26 cellular contexts compared by ENCODE assay signal in genomic region chr4:73832651-73833237, GRCh38. TPM values are rescaled to one million over a fixed set of nuclear protein-coding genes. Genes with fewer than 3 reads are reported as not detected.
DNase-seq lines count a peak whose midpoint lies in the region; ATAC-seq, FAIRE-seq and TF ChIP-seq lines count a peak whose summit lies in the region.
"Had no signal": no experiment of that assay in that cellular context is flagged by ENCODE, and none has a peak within 500 bp of the region (broad histone marks: within the 10 kb centered on the region; RNA-seq: fewer than 3 reads in every experiment).

No MANE protein-coding gene starts in this region.

- TF ChIP-seq CTCF in cardiac fibroblast (IDR thresholded peaks at IDR 0.05; ENCODE audit: low read depth, low read length) (no peak), HepG2 (CRISPR knock-in tag; IDR thresholded peaks at IDR 0.05) (no peak)

- no TSS peak for BruUV-seq in HepG2 (replicated peaks; lab: Mats Ljungman, UMichigan)

- H3K4me1 ChIP-seq in HepG2 (ENCODE audit: insufficient read depth, low read length) = peaks cover 8% of the 10 kb centered on the region; the same call in 1 of the 2 replicates
- H3K4me1 ChIP-seq: BE2C, HAP-1 had no signal

- no peak overlapping the region for H3K4me2 ChIP-seq in HepG2 (ENCODE audit: low read depth, low read length)

- no peak overlapping the region for H3K27ac ChIP-seq in HepG2 (ENCODE audit: extremely low read length, insufficient read depth, low read length)
- H3K27ac ChIP-seq: cardiac muscle cell, vagina had no signal

- peak; percentile 40; the same call in 2 of the 3 replicates for ATAC-seq in HepG2
- ATAC-seq in GM21526 (IDR thresholded peaks at IDR 0.05; ENCODE audit: low FRiP score, unreplicated experiment) = no peak
- ATAC-seq: effector memory CD8-positive, alpha-beta T cell; Panc1; stimulated activated naive CD8-positive, alpha-beta T cell treated with anti-CD3 and anti-CD28 coated beads, Interleukin-15, Interleukin-2, amounts not matched to agents 100 U/mL and 50 U/mL, for 24 hours had no signal

- peaks cover 0 to 5% of the 10 kb centered on the region in 2 experiments; a peak in 1 of 5 replicates for H3K27me3 ChIP-seq in HepG2 (ENCODE audit: control insufficient read depth in 1 of 2, insufficient read depth in 2 of 2, low read length in 2 of 2)
- H3K27me3 ChIP-seq: BE2C, vagina had no signal

- no peaks in the 10 kb centered on the region for H4K20me1 ChIP-seq in HepG2 (ENCODE audit: insufficient read depth, low read length)

- peak; percentile 38 for DNase-seq in EL
- DNase-seq in M059J (ENCODE audit: low read depth) = peak; percentile 80
- DNase-seq in cardiac fibroblast (ENCODE audit: low read depth in 2 of 2) = peak; percentile 48 to 56
- no peak for DNase-seq in HepG2 (ENCODE audit: low spot score)
- no peak for DNase-seq in putamen (ENCODE audit: low spot score)
- DNase-seq in activated T-cell treated with anti-CD3 and anti-CD28 coated beads, Interleukin-2, amount 50 U/mL, for 1 hour = no peak
- no peak for DNase-seq in HK-2 (ENCODE audit: unreplicated experiment)
- DNase-seq: activated CD4-positive, alpha-beta T cell treated with anti-CD3 and anti-CD28 coated beads for 1 hour; activated naive CD4-positive, alpha-beta T cell treated with anti-CD3 and anti-CD28 coated beads, Interleukin-2, amount 50 U/mL, for 16 hours; BE2C; DMS53; effector memory CD8-positive, alpha-beta T cell; glutamatergic neuron; islet precursor cell; Kasumi-1; midbrain; NCI-H1930; NCI-H524 treated with DMSO at 0.1 percent for 48 hours; occipital lobe; spleen; stimulated activated naive CD8-positive, alpha-beta T cell treated with anti-CD3 and anti-CD28 coated beads, Interleukin-15, Interleukin-2, amounts not matched to agents 100 U/mL and 50 U/mL, for 24 hours had no signal

- in situ Hi-C loops in HepG2 (cut with HindIII; ENCODE audit: extremely low pct_ligation_motif_present, low pct_unique_long_range_greater_than_20kb) = no loop called here

- intact Hi-C loops in HepG2 (cut with micrococcal nuclease; ENCODE audit: unreplicated experiment) = no loop called here

- H3K79me2 ChIP-seq in HepG2 (ENCODE audit: insufficient read depth, low read length) = no peaks in the 10 kb centered on the region

- CTCF ChIA-PET in HepG2 (lab: Yijun Ruan, JAX; ENCODE audit: low intra/inter-chr PET ratio, low total read pairs) = no interaction called here

- no peaks in the 10 kb centered on the region for H3K36me3 ChIP-seq in HepG2 (replicated peaks in 1 of 2; ENCODE audit: control insufficient read depth in 1 of 2, insufficient read depth in 2 of 2, low read length in 2 of 2)
- H3K36me3 ChIP-seq: BE2C, cardiac muscle cell, HAP-1, spleen, vagina had no signal

- TF ChIP-seq EP300 in HepG2 (IDR thresholded peaks at IDR 0.05; ENCODE audit: low read depth in 2 of 2, low read length in 2 of 2) = no peak
- no peak for TF ChIP-seq EP300 in HepG2 (CRISPR knock-in tag; IDR thresholded peaks at IDR 0.05; ENCODE audit: borderline replicate concordance)

- no peak overlapping the region for H3K9ac ChIP-seq in HepG2 (ENCODE audit: insufficient read depth, low read depth, low read length)

- POLR2A ChIA-PET in HepG2 (lab: Yijun Ruan, JAX) = no interaction called here

- TF ChIP-seq RAD21 in HepG2 (CRISPR knock-in tag; IDR thresholded peaks at IDR 0.05) = no peak

- H2AFZ ChIP-seq in HepG2 (ENCODE audit: low read length) = no peak overlapping the region

- FAIRE-seq in HepG2 (lab: Jason Lieb, UNC) = no peak

- H3K4me3 ChIP-seq in cardiac fibroblast (replicated peaks in 1 of 2; ENCODE audit: low read depth in 2 of 2, low read length in 2 of 2) = no peak overlapping the region
- no peak overlapping the region for H3K4me3 ChIP-seq in HepG2 (replicated peaks in 1 of 3; ENCODE audit: insufficient read depth in 1 of 3, low read depth in 2 of 3, low read length in 3 of 3)
- H3K4me3 ChIP-seq: cardiac muscle cell, HAP-1, spleen, vagina had no signal

- WGBS in HepG2 (ENCODE audit: low lambda C conversion rate) = 0% methylated on average over 1 of the region's 1 CpG

- no peak for TF ChIP-seq POLR2A in HepG2 (IDR thresholded peaks at IDR 0.05; ENCODE audit: insufficient read depth in 1 of 2, low read depth in 2 of 2, low read length in 2 of 2)

- H3K9me3 ChIP-seq in HepG2 (ENCODE audit: low read length) = no peaks in the 10 kb centered on the region
- H3K9me3 ChIP-seq: BE2C, HAP-1, vagina had no signal

RNA-seq across cellular contexts. Expression of gene CXCL6, which starts 3.7 kb away (rescaled TPM):
- 0.15 TPM in 2 replicates for total RNA-seq in M059J (2014; rRNA removed; shearing (Covaris generic))
- not detected in 2 replicates for total RNA-seq in HepG2 (2016; rRNA removed; fragmentation: Illumina TruSeq; extraction: Trizol)
- not detected in 2 replicates for total RNA-seq in HepG2 (2016; cell fraction: cytosol; rRNA removed; fragmentation: Illumina TruSeq; extraction: Trizol; ENCODE audit: low read depth)
- not detected in 2 replicates for total RNA-seq in HepG2 (2016; cell fraction: insoluble cytoplasmic fraction; rRNA removed; fragmentation: Illumina TruSeq; extraction: Trizol)
- not detected in 2 replicates for total RNA-seq in HepG2 (2016; cell fraction: membrane; rRNA removed; fragmentation: Illumina TruSeq; extraction: Trizol)
- total RNA-seq in HepG2 (2016; cell fraction: nucleus; rRNA removed; fragmentation: Illumina TruSeq; extraction: Trizol) = not detected in 2 replicates
- polyA plus RNA-seq in HepG2 (2011; rRNA removed) = not detected in 2 replicates
- not detected in 2 replicates for polyA plus RNA-seq in HepG2 (2011; cell fraction: cytosol; rRNA removed)
- not detected in 2 replicates for polyA plus RNA-seq in HepG2 (2011; cell fraction: nucleus; rRNA removed)
- not detected in 2 replicates for polyA plus RNA-seq in HepG2 (2012)
- polyA plus RNA-seq in HepG2 (2016; cell fraction: cytosol; fragmentation: Illumina TruSeq; extraction: Trizol; ENCODE audit: low read depth) = not detected in 2 replicates
- polyA plus RNA-seq in HepG2 (2016; cell fraction: insoluble cytoplasmic fraction; fragmentation: Illumina TruSeq; extraction: Trizol; ENCODE audit: low read depth) = not detected in 2 replicates
- polyA plus RNA-seq in HepG2 (2016; cell fraction: membrane; fragmentation: Illumina TruSeq; extraction: Trizol; ENCODE audit: low read depth) = not detected in 2 replicates
- polyA plus RNA-seq in HepG2 (2016; cell fraction: nucleus; fragmentation: Illumina TruSeq; extraction: Trizol; ENCODE audit: insufficient read depth, low read depth) = not detected in 2 replicates
- not detected in 2 replicates for polyA minus RNA-seq in HepG2 (2011; rRNA and poly(A)+ RNA removed; ENCODE audit: low replicate concordance)
- not detected in 2 replicates for polyA minus RNA-seq in HepG2 (2011; cell fraction: cytosol; rRNA and poly(A)+ RNA removed)
- polyA minus RNA-seq in HepG2 (2011; cell fraction: nucleus; rRNA and poly(A)+ RNA removed) = not detected in 2 replicates
- total RNA-seq: cardiac muscle cell had no signal
- polyA plus RNA-seq: cardiac muscle cell had no signal

RNA-seq across cellular contexts. Expression of gene PF4V1, which starts 20.4 kb away (rescaled TPM):
- not detected in 2 replicates for total RNA-seq in M059J (2014; rRNA removed; shearing (Covaris generic))
- total RNA-seq in HepG2 (2016; rRNA removed; fragmentation: Illumina TruSeq; extraction: Trizol) = not detected in 2 replicates
- total RNA-seq in HepG2 (2016; cell fraction: cytosol; rRNA removed; fragmentation: Illumina TruSeq; extraction: Trizol; ENCODE audit: low read depth) = not detected in 2 replicates
- not detected in 2 replicates for total RNA-seq in HepG2 (2016; cell fraction: insoluble cytoplasmic fraction; rRNA removed; fragmentation: Illumina TruSeq; extraction: Trizol)
- total RNA-seq in HepG2 (2016; cell fraction: membrane; rRNA removed; fragmentation: Illumina TruSeq; extraction: Trizol) = not detected in 2 replicates
- not detected in 2 replicates for total RNA-seq in HepG2 (2016; cell fraction: nucleus; rRNA removed; fragmentation: Illumina TruSeq; extraction: Trizol)
- polyA plus RNA-seq in HepG2 (2011; rRNA removed) = not detected in 2 replicates
- not detected in 2 replicates for polyA plus RNA-seq in HepG2 (2011; cell fraction: cytosol; rRNA removed)
- not detected in 2 replicates for polyA plus RNA-seq in HepG2 (2011; cell fraction: nucleus; rRNA removed)
- not detected in 2 replicates for polyA plus RNA-seq in HepG2 (2012)
- not detected in 2 replicates for polyA plus RNA-seq in HepG2 (2016; cell fraction: cytosol; fragmentation: Illumina TruSeq; extraction: Trizol; ENCODE audit: low read depth)
- polyA plus RNA-seq in HepG2 (2016; cell fraction: insoluble cytoplasmic fraction; fragmentation: Illumina TruSeq; extraction: Trizol; ENCODE audit: low read depth) = not detected in 2 replicates
- not detected in 2 replicates for polyA plus RNA-seq in HepG2 (2016; cell fraction: membrane; fragmentation: Illumina TruSeq; extraction: Trizol; ENCODE audit: low read depth)
- not detected in 2 replicates for polyA plus RNA-seq in HepG2 (2016; cell fraction: nucleus; fragmentation: Illumina TruSeq; extraction: Trizol; ENCODE audit: insufficient read depth, low read depth)
- not detected in 2 replicates for polyA minus RNA-seq in HepG2 (2011; rRNA and poly(A)+ RNA removed; ENCODE audit: low replicate concordance)
- not detected in 2 replicates for polyA minus RNA-seq in HepG2 (2011; cell fraction: cytosol; rRNA and poly(A)+ RNA removed)
- polyA minus RNA-seq in HepG2 (2011; cell fraction: nucleus; rRNA and poly(A)+ RNA removed) = not detected in 2 replicates
- total RNA-seq: cardiac muscle cell, vagina had no signal
- polyA plus RNA-seq: cardiac muscle cell had no signal

RNA-seq across cellular contexts. Expression of gene CXCL1, which starts 36.4 kb away (rescaled TPM):
- 5.7 and 5.8 TPM in 2 replicates for total RNA-seq in M059J (2014; rRNA removed; shearing (Covaris generic))
- total RNA-seq in HepG2 (2016; rRNA removed; fragmentation: Illumina TruSeq; extraction: Trizol) = 0.15 TPM in 1 of 2 replicates, not detected in the other
- total RNA-seq in HepG2 (2016; cell fraction: cytosol; rRNA removed; fragmentation: Illumina TruSeq; extraction: Trizol; ENCODE audit: low read depth) = not detected in 2 replicates
- not detected in 2 replicates for total RNA-seq in HepG2 (2016; cell fraction: insoluble cytoplasmic fraction; rRNA removed; fragmentation: Illumina TruSeq; extraction: Trizol)
- not detected in 2 replicates for total RNA-seq in HepG2 (2016; cell fraction: membrane; rRNA removed; fragmentation: Illumina TruSeq; extraction: Trizol)
- not detected in 2 replicates for total RNA-seq in HepG2 (2016; cell fraction: nucleus; rRNA removed; fragmentation: Illumina TruSeq; extraction: Trizol)
- polyA plus RNA-seq in HepG2 (2011; rRNA removed) = not detected in 2 replicates
- 0.08 TPM in 1 of 2 replicates, not detected in the other for polyA plus RNA-seq in HepG2 (2011; cell fraction: cytosol; rRNA removed)
- polyA plus RNA-seq in HepG2 (2011; cell fraction: nucleus; rRNA removed) = not detected in 2 replicates
- polyA plus RNA-seq in HepG2 (2012) = not detected in 2 replicates
- not detected in 2 replicates for polyA plus RNA-seq in HepG2 (2016; cell fraction: cytosol; fragmentation: Illumina TruSeq; extraction: Trizol; ENCODE audit: low read depth)
- not detected in 2 replicates for polyA plus RNA-seq in HepG2 (2016; cell fraction: insoluble cytoplasmic fraction; fragmentation: Illumina TruSeq; extraction: Trizol; ENCODE audit: low read depth)
- not detected in 2 replicates for polyA plus RNA-seq in HepG2 (2016; cell fraction: membrane; fragmentation: Illumina TruSeq; extraction: Trizol; ENCODE audit: low read depth)
- polyA plus RNA-seq in HepG2 (2016; cell fraction: nucleus; fragmentation: Illumina TruSeq; extraction: Trizol; ENCODE audit: insufficient read depth, low read depth) = not detected in 2 replicates
- not detected in 2 replicates for polyA minus RNA-seq in HepG2 (2011; rRNA and poly(A)+ RNA removed; ENCODE audit: low replicate concordance)
- polyA minus RNA-seq in HepG2 (2011; cell fraction: cytosol; rRNA and poly(A)+ RNA removed) = not detected in 2 replicates
- not detected in 2 replicates for polyA minus RNA-seq in HepG2 (2011; cell fraction: nucleus; rRNA and poly(A)+ RNA removed)
- total RNA-seq: cardiac muscle cell had no signal
- polyA plus RNA-seq: cardiac muscle cell had no signal

Comparison
In these comparisons a context has a peak if more than half of its experiments do, and no peak if none do; other contexts are left out.
1. DNase-seq: peak in EL (single experiment), M059J (single experiment) and cardiac fibroblast (2 of 2); none in HepG2 (single experiment), putamen (single experiment), activated T-cell treated with anti-CD3 and anti-CD28 coated beads, Interleukin-2, amount 50 U/mL, for 1 hour (single experiment) and HK-2 (single experiment).